In the genomic region with DNA sequence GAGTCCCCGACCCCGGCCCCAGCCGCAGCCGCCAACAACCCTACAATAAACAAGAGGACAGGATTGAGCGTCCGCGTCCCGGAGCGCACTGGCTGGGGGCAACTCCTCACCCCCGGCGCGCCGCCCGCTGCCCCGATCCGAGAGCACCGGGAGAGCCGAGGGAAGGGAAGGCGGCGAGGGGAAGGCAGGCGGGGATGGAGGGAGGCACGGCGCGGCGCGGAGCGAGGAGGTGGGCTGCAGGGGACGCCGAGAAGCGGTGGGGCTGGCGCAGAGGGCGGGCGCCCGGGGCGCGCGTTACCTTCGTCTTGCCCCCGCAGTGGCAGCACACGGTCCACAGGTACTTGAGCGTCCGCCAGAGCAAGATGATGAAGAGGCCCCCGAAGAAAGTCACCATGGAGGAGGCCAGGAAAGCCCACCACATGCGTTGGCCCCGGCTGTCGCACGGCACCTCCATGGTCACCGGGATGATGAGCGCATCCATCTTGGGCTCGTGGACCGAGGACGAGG, we compare ENCODE assay signal across 8 cellular contexts. TPM values are rescaled to one million over a fixed set of nuclear protein-coding genes. Genes with fewer than 3 reads are reported as not detected.
A peak's percentile ranks its signal among the peaks of the same experiment; 100 is the strongest.
DNase-seq lines count a peak whose midpoint lies in the region; ATAC-seq and TF ChIP-seq lines count a peak whose summit lies in the region.

No MANE protein-coding gene starts in this region.

- no peaks in the 10 kb centered on the region for H3K36me3 Mint-ChIP-seq in natural killer cell
- no peaks in the 10 kb centered on the region for H3K36me3 Mint-ChIP-seq in natural killer cell treated with Interleukin-12 subunit alpha and Interleukin-12 subunit beta and Interleukin-15 and Interleukin-18, amount 100 ng/mL, for 72 hours
- H3K36me3 Mint-ChIP-seq in central memory CD8-positive, alpha-beta T cell (ENCODE audit: insufficient read depth): no peaks in the 10 kb centered on the region

- H3K27ac ChIP-seq in mesodermal cell (ENCODE audit: low read depth, low read length, severe bottlenecking): no peak overlapping the region

- DNase-seq in natural killer cell (no peak), epidermal melanocyte (ENCODE audit: insufficient read length, low spot score) (no peak), SIG-M5 treated with dmso at 0.1 percent for 504 hours (lab: John Stamatoyannopoulos, UW; ENCODE audit: unreplicated experiment) (no peak), RKO (ENCODE audit: low spot score) (no peak)
- DNase-seq in natural killer cell treated with Interleukin-12 subunit alpha and Interleukin-12 subunit beta and Interleukin-15 and Interleukin-18, amount 100 ng/mL, for 72 hours (ENCODE audit: low spot score): no peak
- no peak for DNase-seq in central memory CD8-positive, alpha-beta T cell (ENCODE audit: low spot score in 2 of 2)
- DNase-seq in stimulated activated CD4-positive, alpha-beta T cell treated with anti-CD3 and anti-CD28 coated beads, Interleukin-1b, Interleukin-23, amount 100 ng/mL, for 48 hours: no peak

- peak overlapping the region; percentile 63 for H3K4me3 ChIP-seq in mesodermal cell (ENCODE audit: extremely low read depth, insufficient read depth, low read length, poor library complexity, severe bottlenecking)

- intact Hi-C loops in natural killer cell (cut with micrococcal nuclease): no loop called here

- H3K36me3 ChIP-seq in mesodermal cell (ENCODE audit: control insufficient read depth, insufficient read depth, low read length): peaks cover 2% of the 10 kb centered on the region

- 0 to 1% methylated on average over 39 to 41 of the region's 52 CpGs for WGBS in mesodermal cell (ENCODE audit: insufficient coverage in 2 of 2), 2 experiments

- ATAC-seq in natural killer cell: no peak
- ATAC-seq in natural killer cell treated with Interleukin-12 subunit alpha and Interleukin-12 subunit beta and Interleukin-15 and Interleukin-18, amount 100 ng/mL, for 72 hours: no peak
- no peak for ATAC-seq in central memory CD8-positive, alpha-beta T cell (replicated peaks; ENCODE audit: extremely low read depth, poor library complexity, severe bottlenecking)

- H3K4me3 Mint-ChIP-seq in natural killer cell: peak overlapping the region; percentile 72
- no peak overlapping the region for H3K4me3 Mint-ChIP-seq in natural killer cell treated with Interleukin-12 subunit alpha and Interleukin-12 subunit beta and Interleukin-15 and Interleukin-18, amount 100 ng/mL, for 72 hours
- H3K4me3 Mint-ChIP-seq in central memory CD8-positive, alpha-beta T cell: peak overlapping the region; percentile 63

- H3K9me3 ChIP-seq in mesodermal cell (ENCODE audit: control insufficient read depth, low read length): no peaks in the 10 kb centered on the region

- TF ChIP-seq CTCF in natural killer cell (IDR thresholded peaks at IDR 0.05): no peak

- H3K9me3 Mint-ChIP-seq in natural killer cell: no peaks in the 10 kb centered on the region
- H3K9me3 Mint-ChIP-seq in natural killer cell treated with Interleukin-12 subunit alpha and Interleukin-12 subunit beta and Interleukin-15 and Interleukin-18, amount 100 ng/mL, for 72 hours: no peaks in the 10 kb centered on the region
- no peaks in the 10 kb centered on the region for H3K9me3 Mint-ChIP-seq in central memory CD8-positive, alpha-beta T cell

- no peak overlapping the region for H3K27ac Mint-ChIP-seq in natural killer cell
- no peak overlapping the region for H3K27ac Mint-ChIP-seq in natural killer cell treated with Interleukin-12 subunit alpha and Interleukin-12 subunit beta and Interleukin-15 and Interleukin-18, amount 100 ng/mL, for 72 hours
- no peak overlapping the region for H3K27ac Mint-ChIP-seq in central memory CD8-positive, alpha-beta T cell (ENCODE audit: low read depth)

- H3K4me1 ChIP-seq in mesodermal cell (ENCODE audit: control insufficient read depth, insufficient read depth, low read length, poor library complexity, severe bottlenecking): peaks cover 17% of the 10 kb centered on the region

- peaks cover 71 to 87% of the 10 kb centered on the region in 2 donors for H3K27me3 Mint-ChIP-seq in natural killer cell (ENCODE audit: low read depth in 2 of 2)
- H3K27me3 Mint-ChIP-seq in natural killer cell treated with Interleukin-12 subunit alpha and Interleukin-12 subunit beta and Interleukin-15 and Interleukin-18, amount 100 ng/mL, for 72 hours: peaks cover 66 to 78% of the 10 kb centered on the region in 2 donors
- H3K27me3 Mint-ChIP-seq in central memory CD8-positive, alpha-beta T cell: peaks cover 91% of the 10 kb centered on the region

- H3K4me1 Mint-ChIP-seq in natural killer cell: peaks cover 5 to 8% of the 10 kb centered on the region in 2 donors
- peaks cover 0 to 3% of the 10 kb centered on the region in 2 donors for H3K4me1 Mint-ChIP-seq in natural killer cell treated with Interleukin-12 subunit alpha and Interleukin-12 subunit beta and Interleukin-15 and Interleukin-18, amount 100 ng/mL, for 72 hours (ENCODE audit: low read depth in 2 of 2)
- peaks cover 8% of the 10 kb centered on the region for H3K4me1 Mint-ChIP-seq in central memory CD8-positive, alpha-beta T cell

RNA-seq across cellular contexts. Expression of gene KCNMA1, which starts 0.6 kb away (rescaled TPM):
- 1 to 10 TPM in 1 of 3 donors, under 1 TPM in 2; 0.40 to 1.8 (median 0.63) TPM for total RNA-seq in natural killer cell
- 1 to 10 TPM in 1 of 2 donors, not detected in 1; 2.8 TPM for total RNA-seq in natural killer cell treated with Interleukin-12 subunit alpha and Interleukin-12 subunit beta and Interleukin-15 and Interleukin-18, amount 100 ng/mL, for 72 hours
- polyA plus RNA-seq in mesodermal cell (2013, experiment 1 of 2): 17.8 TPM
- 18.8 TPM for polyA plus RNA-seq in mesodermal cell (2013, experiment 2 of 2)
